Comparison of ENCODE assay signal across 10 cellular contexts in the genomic region with DNA sequence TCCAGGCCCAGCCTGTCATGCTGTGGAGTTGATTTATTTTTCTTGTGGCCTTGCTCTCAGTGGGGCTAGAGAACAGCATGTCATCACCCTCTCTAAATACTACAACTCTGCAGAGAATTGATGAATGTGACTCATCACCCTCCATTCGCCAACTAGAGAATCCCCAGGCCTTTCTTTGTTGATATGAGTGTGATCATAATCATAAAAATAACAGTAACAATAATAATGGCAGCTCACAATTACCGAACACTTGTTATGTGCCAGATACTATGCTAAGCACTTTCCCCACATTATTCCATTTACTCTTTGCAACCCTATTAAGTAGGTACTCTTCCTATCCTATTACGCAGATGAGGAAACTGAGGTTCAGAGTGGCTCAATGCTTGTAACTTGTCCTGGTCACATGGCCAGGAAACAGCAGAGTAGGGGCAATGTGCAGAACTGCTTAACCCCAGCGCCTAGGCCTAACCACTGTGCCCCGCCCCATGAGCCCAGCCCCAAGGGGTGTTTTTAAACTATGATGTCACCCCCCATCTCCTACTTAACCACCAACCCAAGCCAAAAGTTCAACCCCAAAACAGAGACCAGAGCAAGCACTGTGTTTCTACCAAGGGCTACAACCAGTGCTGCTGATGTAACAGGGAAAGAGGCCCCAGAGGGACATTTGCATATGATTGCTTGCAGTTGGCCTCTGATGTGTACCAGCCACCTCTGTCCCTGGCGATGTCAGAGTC.
DNase-seq lines count a peak whose midpoint lies in the region; ATAC-seq and TF ChIP-seq lines count a peak whose summit lies in the region.
"Had no signal": no experiment of that assay in that cellular context is flagged by ENCODE, and none has a peak within 500 bp of the region (broad histone marks: within the 10 kb centered on the region; RNA-seq: fewer than 3 reads in every experiment).

No MANE protein-coding gene starts in this region.

- H3K27me3 ChIP-seq in transverse colon = no peaks in the 10 kb centered on the region

- H3K27ac ChIP-seq in transverse colon = peak overlapping the region; percentile 14 to 55 (median 40)

- H3K4me3 ChIP-seq in transverse colon (no peak overlapping the region), mucosa of descending colon (no peak overlapping the region)
- H3K4me3 ChIP-seq: lung had no signal

- peak; percentile 72 for DNase-seq in activated CD8-positive, alpha-beta memory T cell treated with anti-CD3 and anti-CD28 coated beads, Interleukin-2, amount 10 ng/mL, durations not matched to agents 7 days and 5 days
- DNase-seq in activated CD8-positive, alpha-beta memory T cell treated with anti-CD3 and anti-CD28 coated beads, Interleukin-2, amount 50 U/mL, for 4 hours = no peak
- no peak for DNase-seq in activated naive CD8-positive, alpha-beta T cell treated with anti-CD3 and anti-CD28 coated beads, Interleukin-2, amount 50 U/mL, for 24 hours
- DNase-seq in hepatic stellate cell (ENCODE audit: low spot score) = peak; percentile 82
- no peak for DNase-seq in transverse colon
- DNase-seq in mucosa of gallbladder (ENCODE audit: low spot score) = no peak
- DNase-seq in mucosa of descending colon = no peak
- DNase-seq: central memory CD4-positive, alpha-beta T cell had no signal

- intact Hi-C loops in transverse colon (cut with DNase I; ENCODE audit: low total_unique reads) = no loop called here
- intact Hi-C loops in mucosa of descending colon (cut with DNase I, micrococcal nuclease) = no loop called here

- H3K9me3 Mint-ChIP-seq in activated CD8-positive, alpha-beta memory T cell treated with anti-CD3 and anti-CD28 coated beads, Interleukin-2, amount 10 ng/mL, durations not matched to agents 7 days and 5 days (ENCODE audit: low read depth) = no peaks in the 10 kb centered on the region
- H3K9me3 Mint-ChIP-seq in activated naive CD8-positive, alpha-beta T cell treated with anti-CD3 and anti-CD28 coated beads, Interleukin-2, amount 50 U/mL, for 24 hours = no peaks in the 10 kb centered on the region

- CTCF ChIA-PET in activated CD8-positive, alpha-beta memory T cell treated with anti-CD3 and anti-CD28 coated beads, Interleukin-2, amount 10 ng/mL, durations not matched to agents 7 days and 5 days (lab: Charles Lee) = no interaction called here

- TF ChIP-seq EP300 in transverse colon (IDR thresholded peaks at IDR 0.05; ENCODE audit: low read depth) = no peak

- H3K36me3 ChIP-seq in transverse colon (no peaks in the 10 kb centered on the region), mucosa of descending colon (ENCODE audit: low read depth) (no peaks in the 10 kb centered on the region)

- peaks cover 21% of the 10 kb centered on the region for H3K27me3 Mint-ChIP-seq in activated CD8-positive, alpha-beta memory T cell treated with anti-CD3 and anti-CD28 coated beads, Interleukin-2, amount 10 ng/mL, durations not matched to agents 7 days and 5 days
- peaks cover 14% of the 10 kb centered on the region for H3K27me3 Mint-ChIP-seq in activated naive CD8-positive, alpha-beta T cell treated with anti-CD3 and anti-CD28 coated beads, Interleukin-2, amount 50 U/mL, for 24 hours

- ATAC-seq in activated CD8-positive, alpha-beta memory T cell treated with anti-CD3 and anti-CD28 coated beads, Interleukin-2, amount 10 ng/mL, durations not matched to agents 7 days and 5 days = peak; percentile 75
- peak; percentile 58 for ATAC-seq in activated naive CD8-positive, alpha-beta T cell treated with anti-CD3 and anti-CD28 coated beads, Interleukin-2, amount 50 U/mL, for 24 hours
- no peak for ATAC-seq in GM19397 (IDR thresholded peaks at IDR 0.05; ENCODE audit: unreplicated experiment)
- no peak for ATAC-seq in mucosa of descending colon

- H3K4me3 Mint-ChIP-seq in activated CD8-positive, alpha-beta memory T cell treated with anti-CD3 and anti-CD28 coated beads, Interleukin-2, amount 10 ng/mL, durations not matched to agents 7 days and 5 days = no peak overlapping the region
- no peak overlapping the region for H3K4me3 Mint-ChIP-seq in activated naive CD8-positive, alpha-beta T cell treated with anti-CD3 and anti-CD28 coated beads, Interleukin-2, amount 50 U/mL, for 24 hours

- in situ Hi-C loops in transverse colon (cut with MboI; ENCODE audit: low pct_ligation_motif_present in 1 of 4, low pct_unique_long_range_greater_than_20kb in 1 of 4, low sequenced_read_pairs in 3 of 4) = loop anchor here in 1 of 4 donors (25.0 kb wide), 1 partner anchor 143 kb away; no protein-coding TSS in a partner anchor

- peak overlapping the region; percentile 13 for H3K27ac Mint-ChIP-seq in activated CD8-positive, alpha-beta memory T cell treated with anti-CD3 and anti-CD28 coated beads, Interleukin-2, amount 10 ng/mL, durations not matched to agents 7 days and 5 days
- H3K27ac Mint-ChIP-seq in activated naive CD8-positive, alpha-beta T cell treated with anti-CD3 and anti-CD28 coated beads, Interleukin-2, amount 50 U/mL, for 24 hours = no peak overlapping the region

- H3K9me3 ChIP-seq in transverse colon = no peaks in the 10 kb centered on the region
- no peaks in the 10 kb centered on the region for H3K9me3 ChIP-seq in mucosa of descending colon

- no peaks in the 10 kb centered on the region for H3K36me3 Mint-ChIP-seq in activated CD8-positive, alpha-beta memory T cell treated with anti-CD3 and anti-CD28 coated beads, Interleukin-2, amount 10 ng/mL, durations not matched to agents 7 days and 5 days
- no peaks in the 10 kb centered on the region for H3K36me3 Mint-ChIP-seq in activated naive CD8-positive, alpha-beta T cell treated with anti-CD3 and anti-CD28 coated beads, Interleukin-2, amount 50 U/mL, for 24 hours (ENCODE audit: low read depth)

- TF ChIP-seq CTCF in transverse colon (IDR thresholded peaks at IDR 0.05) = no peak
- no peak for TF ChIP-seq CTCF in mucosa of descending colon (IDR thresholded peaks at IDR 0.05)

- WGBS in transverse colon (ENCODE audit: low coverage in 1 of 2), 2 donors = 74 to 76% methylated on average over 5 to 6 of the region's 6 CpGs

- TF ChIP-seq POLR2A in transverse colon (IDR thresholded peaks at IDR 0.05) = no peak

- peaks cover 20% of the 10 kb centered on the region for H3K4me1 Mint-ChIP-seq in activated CD8-positive, alpha-beta memory T cell treated with anti-CD3 and anti-CD28 coated beads, Interleukin-2, amount 10 ng/mL, durations not matched to agents 7 days and 5 days
- peaks cover 3% of the 10 kb centered on the region for H3K4me1 Mint-ChIP-seq in activated naive CD8-positive, alpha-beta T cell treated with anti-CD3 and anti-CD28 coated beads, Interleukin-2, amount 50 U/mL, for 24 hours

- peaks cover 0 to 9% (median 4%) of the 10 kb centered on the region in 4 donors for H3K4me1 ChIP-seq in transverse colon
- H3K4me1 ChIP-seq in mucosa of descending colon (ENCODE audit: low read depth) = no peaks in the 10 kb centered on the region

Comparison
In these comparisons a context has a peak if more than half of its experiments do, and no peak if none do; other contexts are left out.
1. DNase-seq: peak in activated CD8-positive, alpha-beta memory T cell treated with anti-CD3 and anti-CD28 coated beads, Interleukin-2, amount 10 ng/mL, durations not matched to agents 7 days and 5 days (single experiment) and hepatic stellate cell (single experiment); none in activated CD8-positive, alpha-beta memory T cell treated with anti-CD3 and anti-CD28 coated beads, Interleukin-2, amount 50 U/mL, for 4 hours (single experiment), activated naive CD8-positive, alpha-beta T cell treated with anti-CD3 and anti-CD28 coated beads, Interleukin-2, amount 50 U/mL, for 24 hours (single experiment), transverse colon (single experiment), mucosa of gallbladder (single experiment) and mucosa of descending colon (0 of 3).
2. ATAC-seq: peak in activated CD8-positive, alpha-beta memory T cell treated with anti-CD3 and anti-CD28 coated beads, Interleukin-2, amount 10 ng/mL, durations not matched to agents 7 days and 5 days (single experiment) and activated naive CD8-positive, alpha-beta T cell treated with anti-CD3 and anti-CD28 coated beads, Interleukin-2, amount 50 U/mL, for 24 hours (single experiment); none in GM19397 (single experiment) and mucosa of descending colon (single experiment).